ENCODE assay signal across 1 cellular context in the genomic region with DNA sequence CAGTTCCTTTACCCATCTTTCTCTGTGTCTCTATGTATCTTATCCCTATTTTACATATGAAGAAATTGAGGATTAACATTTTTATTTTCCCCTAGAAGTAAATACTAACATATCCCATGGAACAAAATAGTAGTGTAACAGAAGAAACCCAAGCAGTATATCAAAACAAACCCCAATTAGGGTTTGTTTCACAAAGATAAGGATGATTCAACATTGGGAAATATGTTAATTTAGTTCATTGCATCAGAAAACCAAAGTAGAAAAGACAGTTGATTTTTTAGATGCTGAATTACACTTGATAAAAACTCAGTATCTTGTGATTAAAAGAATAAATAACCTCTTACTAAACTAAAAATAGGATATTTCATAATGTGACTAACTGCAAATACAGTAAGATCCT.
TF ChIP-seq lines count a peak whose summit lies in the region.

No MANE protein-coding gene starts in this region.

TF ChIP-seq in GM23338, 12 proteins besides CTCF, POLR2A, EP300 and RAD21 (continued from another document):
- TF ChIP-seq, protein P1, sequence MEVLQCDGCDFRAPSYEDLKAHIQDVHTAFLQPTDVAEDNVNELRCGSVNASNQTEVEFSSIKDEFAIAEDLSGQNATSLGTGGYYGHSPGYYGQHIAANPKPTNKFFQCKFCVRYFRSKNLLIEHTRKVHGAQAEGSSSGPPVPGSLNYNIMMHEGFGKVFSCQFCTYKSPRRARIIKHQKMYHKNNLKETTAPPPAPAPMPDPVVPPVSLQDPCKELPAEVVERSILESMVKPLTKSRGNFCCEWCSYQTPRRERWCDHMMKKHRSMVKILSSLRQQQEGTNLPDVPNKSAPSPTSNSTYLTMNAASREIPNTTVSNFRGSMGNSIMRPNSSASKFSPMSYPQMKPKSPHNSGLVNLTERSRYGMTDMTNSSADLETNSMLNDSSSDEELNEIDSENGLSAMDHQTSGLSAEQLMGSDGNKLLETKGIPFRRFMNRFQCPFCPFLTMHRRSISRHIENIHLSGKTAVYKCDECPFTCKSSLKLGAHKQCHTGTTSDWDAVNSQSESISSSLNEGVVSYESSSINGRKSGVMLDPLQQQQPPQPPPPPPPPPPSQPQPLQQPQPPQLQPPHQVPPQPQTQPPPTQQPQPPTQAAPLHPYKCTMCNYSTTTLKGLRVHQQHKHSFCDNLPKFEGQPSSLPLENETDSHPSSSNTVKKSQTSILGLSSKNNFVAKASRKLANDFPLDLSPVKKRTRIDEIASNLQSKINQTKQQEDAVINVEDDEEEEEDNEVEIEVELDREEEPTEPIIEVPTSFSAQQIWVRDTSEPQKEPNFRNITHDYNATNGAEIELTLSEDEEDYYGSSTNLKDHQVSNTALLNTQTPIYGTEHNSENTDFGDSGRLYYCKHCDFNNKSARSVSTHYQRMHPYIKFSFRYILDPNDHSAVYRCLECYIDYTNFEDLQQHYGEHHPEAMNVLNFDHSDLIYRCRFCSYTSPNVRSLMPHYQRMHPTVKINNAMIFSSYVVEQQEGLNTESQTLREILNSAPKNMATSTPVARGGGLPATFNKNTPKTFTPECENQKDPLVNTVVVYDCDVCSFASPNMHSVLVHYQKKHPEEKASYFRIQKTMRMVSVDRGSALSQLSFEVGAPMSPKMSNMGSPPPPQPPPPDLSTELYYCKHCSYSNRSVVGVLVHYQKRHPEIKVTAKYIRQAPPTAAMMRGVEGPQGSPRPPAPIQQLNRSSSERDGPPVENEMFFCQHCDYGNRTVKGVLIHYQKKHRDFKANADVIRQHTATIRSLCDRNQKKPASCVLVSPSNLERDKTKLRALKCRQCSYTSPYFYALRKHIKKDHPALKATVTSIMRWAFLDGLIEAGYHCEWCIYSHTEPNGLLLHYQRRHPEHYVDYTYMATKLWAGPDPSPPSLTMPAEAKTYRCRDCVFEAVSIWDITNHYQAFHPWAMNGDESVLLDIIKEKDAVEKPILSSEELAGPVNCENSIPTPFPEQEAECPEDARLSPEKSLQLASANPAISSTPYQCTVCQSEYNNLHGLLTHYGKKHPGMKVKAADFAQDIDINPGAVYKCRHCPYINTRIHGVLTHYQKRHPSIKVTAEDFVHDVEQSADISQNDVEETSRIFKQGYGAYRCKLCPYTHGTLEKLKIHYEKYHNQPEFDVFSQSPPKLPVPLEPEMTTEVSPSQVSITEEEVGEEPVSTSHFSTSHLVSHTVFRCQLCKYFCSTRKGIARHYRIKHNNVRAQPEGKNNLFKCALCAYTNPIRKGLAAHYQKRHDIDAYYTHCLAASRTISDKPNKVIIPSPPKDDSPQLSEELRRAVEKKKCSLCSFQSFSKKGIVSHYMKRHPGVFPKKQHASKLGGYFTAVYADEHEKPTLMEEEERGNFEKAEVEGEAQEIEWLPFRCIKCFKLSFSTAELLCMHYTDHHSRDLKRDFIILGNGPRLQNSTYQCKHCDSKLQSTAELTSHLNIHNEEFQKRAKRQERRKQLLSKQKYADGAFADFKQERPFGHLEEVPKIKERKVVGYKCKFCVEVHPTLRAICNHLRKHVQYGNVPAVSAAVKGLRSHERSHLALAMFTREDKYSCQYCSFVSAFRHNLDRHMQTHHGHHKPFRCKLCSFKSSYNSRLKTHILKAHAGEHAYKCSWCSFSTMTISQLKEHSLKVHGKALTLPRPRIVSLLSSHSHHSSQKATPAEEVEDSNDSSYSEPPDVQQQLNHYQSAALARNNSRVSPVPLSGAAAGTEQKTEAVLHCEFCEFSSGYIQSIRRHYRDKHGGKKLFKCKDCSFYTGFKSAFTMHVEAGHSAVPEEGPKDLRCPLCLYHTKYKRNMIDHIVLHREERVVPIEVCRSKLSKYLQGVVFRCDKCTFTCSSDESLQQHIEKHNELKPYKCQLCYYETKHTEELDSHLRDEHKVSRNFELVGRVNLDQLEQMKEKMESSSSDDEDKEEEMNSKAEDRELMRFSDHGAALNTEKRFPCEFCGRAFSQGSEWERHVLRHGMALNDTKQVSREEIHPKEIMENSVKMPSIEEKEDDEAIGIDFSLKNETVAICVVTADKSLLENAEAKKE (CRISPR knock-in tag; IDR thresholded peaks at IDR 0.05) = no peak
- TF ChIP-seq JUNB (IDR thresholded peaks at IDR 0.05; ENCODE audit: unreplicated experiment) = no peak
